9 cellular contexts compared by ENCODE assay signal in genomic region chr17:19248149-19248922, GRCh38. TPM values are rescaled to one million over a fixed set of nuclear protein-coding genes. Genes with fewer than 3 reads are reported as not detected.
DNase-seq lines count a peak whose midpoint lies in the region; ATAC-seq and TF ChIP-seq lines count a peak whose summit lies in the region.
"Had no signal": no experiment of that assay in that cellular context is flagged by ENCODE, and none has a peak within 500 bp of the region (broad histone marks: within the 10 kb centered on the region; RNA-seq: fewer than 3 reads in every experiment).

No MANE protein-coding gene starts in this region.

- no peaks in the 10 kb centered on the region for H3K9me3 ChIP-seq in ascending aorta
- H3K9me3 ChIP-seq in stomach: no peaks in the 10 kb centered on the region

- H3K4me3 ChIP-seq in LNCaP clone FGC (ENCODE audit: low read depth, low read length) (peak overlapping the region; percentile 28), ascending aorta (no peak overlapping the region), stomach (no peak overlapping the region)

- ATAC-seq in GM21423 (IDR thresholded peaks at IDR 0.05; ENCODE audit: unreplicated experiment) (no peak), GM21526 (IDR thresholded peaks at IDR 0.05; ENCODE audit: low FRiP score, unreplicated experiment) (no peak)

- no peak for TF ChIP-seq EP300 in stomach (IDR thresholded peaks at IDR 0.05)

- TF ChIP-seq POLR2A in stomach (IDR thresholded peaks at IDR 0.05): no peak

- H3K4me1 ChIP-seq in ascending aorta (peaks cover 0 to 42% of the 10 kb centered on the region in 2 donors), stomach (peaks cover 35 to 83% (median 50%) of the 10 kb centered on the region in 4 donors)

- H3K36me3 ChIP-seq in ascending aorta (no peaks in the 10 kb centered on the region), stomach (peaks cover 0 to 4% (median 0%) of the 10 kb centered on the region in 4 donors)

- H3K27ac ChIP-seq in ascending aorta: peak overlapping the region; percentile 56 to 60
- H3K27ac ChIP-seq in layer of hippocampus (ENCODE audit: low read depth, low read length): peak overlapping the region; percentile 96
- peak overlapping the region in 4 of 5 donors; percentile 26 to 77 (median 55) for H3K27ac ChIP-seq in stomach

- DNase-seq in LNCaP clone FGC (ENCODE audit: low read depth) (peak; percentile 99), ascending aorta (ENCODE audit: low spot score in 2 of 2) (no peak), stomach (no peak), anterior cingulate cortex (lab: John Stamatoyannopoulos, UW) (no peak)
- no peak for DNase-seq in central memory CD4-positive, alpha-beta T cell
- DNase-seq: DMS53 had no signal

- no peaks in the 10 kb centered on the region for H3K27me3 ChIP-seq in ascending aorta
- no peaks in the 10 kb centered on the region for H3K27me3 ChIP-seq in layer of hippocampus (ENCODE audit: control insufficient read depth, insufficient read depth, low read length)
- H3K27me3 ChIP-seq in stomach: no peaks in the 10 kb centered on the region

- WGBS in stomach, 5 donors: 56 to 63% (median 61%) methylated on average over 4 of the region's 4 CpGs

- TF ChIP-seq CTCF in LNCaP clone FGC (IDR thresholded peaks at IDR 0.05; ENCODE audit: control insufficient read depth, extremely low read depth, insufficient read depth) (no peak), ascending aorta (IDR thresholded peaks at IDR 0.05) (no peak), stomach (IDR thresholded peaks at IDR 0.05) (no peak)

- intact Hi-C loops in ascending aorta (cut with DNase I): no loop called here
- intact Hi-C loops in stomach (cut with DNase I; ENCODE audit: low total_unique reads): no loop called here

RNA-seq across cellular contexts. Expression of gene EPN2, which starts 11.2 kb away (rescaled TPM):
- total RNA-seq in ascending aorta (51.0 TPM), stomach (10 to 100 TPM; 24.5 to 71.9 (median 32.1) TPM)
- polyA plus RNA-seq in stomach: 10 to 100 TPM; 10.7 to 21.1 (median 11.9) TPM
